In genomic region chr10:71636588-71636987, GRCh38 we compare ENCODE assay signal across 1 cellular context.
TF ChIP-seq lines count a peak whose summit lies in the region.

No MANE protein-coding gene starts in this region.

TF ChIP-seq in H1, 55 proteins besides CTCF, POLR2A, EP300 and RAD21:
- no peak for TF ChIP-seq RFX5 (IDR thresholded peaks at IDR 0.05; ENCODE audit: borderline replicate concordance, low read depth, low read length)
- TF ChIP-seq PHF8 (conservative IDR thresholded peaks at IDR 0.05; ENCODE audit: low read depth, low read length), result no peak
- no peak for TF ChIP-seq HDAC2 (IDR thresholded peaks at IDR 0.05; ENCODE audit: borderline replicate concordance in 1 of 2, low read depth in 2 of 2, low read length in 2 of 2)
- no peak for TF ChIP-seq MAX (IDR thresholded peaks at IDR 0.05)
- no peak for TF ChIP-seq YY1 (IDR thresholded peaks at IDR 0.05; ENCODE audit: low read depth, low read length)
- TF ChIP-seq SP1 (IDR thresholded peaks at IDR 0.05; ENCODE audit: low read depth, low read length), result no peak
- TF ChIP-seq NRF1 (IDR thresholded peaks at IDR 0.05; ENCODE audit: low read depth, low read length), result no peak
- no peak for TF ChIP-seq JUND (IDR thresholded peaks at IDR 0.05; ENCODE audit: low read length)
- no peak for TF ChIP-seq TEAD4 (IDR thresholded peaks at IDR 0.05; ENCODE audit: low read depth, low read length)
- no peak for TF ChIP-seq POU5F1 (IDR thresholded peaks at IDR 0.05; ENCODE audit: low read depth, low read length)
- no peak for TF ChIP-seq SP4 (IDR thresholded peaks at IDR 0.05; ENCODE audit: low read length)
- no peak for TF ChIP-seq SUZ12 (IDR thresholded peaks at IDR 0.05; ENCODE audit: low read length)
- no peak for TF ChIP-seq BACH1 (IDR thresholded peaks at IDR 0.05; ENCODE audit: low read length)
- no peak for TF ChIP-seq CBX8 (IDR thresholded peaks at IDR 0.05; ENCODE audit: borderline replicate concordance, low read depth, low read length)
